25 cellular contexts compared by ENCODE assay signal in genomic region chr4:114091546-114091945, GRCh38.
"Had no signal": no experiment of that assay in that cellular context is flagged by ENCODE, and none has a peak within 500 bp of the region (broad histone marks: within the 10 kb centered on the region; RNA-seq: fewer than 3 reads in every experiment).

No MANE protein-coding gene starts in this region.

- H3K27me3 ChIP-seq: left lung, pancreas, spleen, tibial nerve, uterus had no signal

- H3K36me3 ChIP-seq: left lung, lower lobe of right lung, pancreas, prostate gland, spleen, tibial nerve, uterus had no signal

- DNase-seq: hypothalamus; immature natural killer cell; kidney; left colon; left lung; lower lobe of right lung; mammary epithelial cell; mesendoderm; midbrain; mucosa of descending colon; naive thymus-derived CD4-positive, alpha-beta T cell; pancreas; retina; right cardiac atrium; spleen; stimulated activated CD4-positive, alpha-beta T cell treated with anti-CD3 and anti-CD28 coated beads, Interleukin-2, amount 100 ng/mL, for 48 hours; stimulated activated CD4-positive, alpha-beta T cell treated with anti-CD3 and anti-CD28 coated beads, Interleukin-4, amount 100 ng/mL, for 4 hours; stimulated activated CD8-positive, alpha-beta memory T cell treated with anti-CD3 and anti-CD28 coated beads, Interleukin-4, amount 100 ng/mL, for 48 hours; stimulated activated naive CD4-positive, alpha-beta T cell treated with Interleukin-2 at 50 U/mL for 16 hours; stimulated activated naive CD8-positive, alpha-beta T cell treated with anti-CD3 and anti-CD28 coated beads, Interleukin-15, amount 100 ng/mL, for 72 hours; substantia nigra; uterus had no signal

- H3K4me3 ChIP-seq: left lung, lower lobe of right lung, mucosa of descending colon, pancreas, prostate gland, skin epidermis, spleen, tibial nerve, uterus had no signal

- H3K9me3 ChIP-seq: left lung, lower lobe of right lung, mucosa of descending colon, pancreas, prostate gland, spleen, tibial nerve, uterus had no signal

- H3K27ac ChIP-seq: left lung, lower lobe of right lung, pancreas, prostate gland, skin epidermis, spleen, tibial nerve, uterus had no signal

- H3K4me1 ChIP-seq: left lung, lower lobe of right lung, pancreas, prostate gland, spleen, tibial nerve, uterus had no signal
